1 cellular context compared by ENCODE assay signal in the genomic region with DNA sequence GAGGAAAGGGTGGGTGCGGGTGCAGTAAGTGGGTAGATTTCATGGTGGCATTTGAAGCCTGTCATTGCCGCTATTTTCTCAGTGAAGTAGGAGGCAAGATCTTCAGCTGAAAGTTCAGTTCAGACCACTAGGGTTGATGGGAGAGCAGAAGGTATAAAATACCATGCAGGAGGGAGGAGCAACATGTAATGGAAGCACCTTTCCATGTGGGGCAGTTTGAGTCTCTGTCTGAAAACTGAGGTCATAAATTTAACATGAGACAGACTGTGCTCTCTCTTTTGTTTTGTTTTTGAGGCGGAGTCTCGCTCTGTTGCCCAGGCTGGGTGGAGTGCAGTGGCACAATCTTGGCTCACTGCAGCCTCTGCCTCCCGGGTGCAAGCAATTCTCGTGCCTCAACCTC.
TF ChIP-seq lines count a peak whose summit lies in the region.

No MANE protein-coding gene starts in this region.

TF ChIP-seq in H1, 55 proteins besides CTCF, POLR2A, EP300 and RAD21 (continued from another document):
- TF ChIP-seq, protein P1, sequence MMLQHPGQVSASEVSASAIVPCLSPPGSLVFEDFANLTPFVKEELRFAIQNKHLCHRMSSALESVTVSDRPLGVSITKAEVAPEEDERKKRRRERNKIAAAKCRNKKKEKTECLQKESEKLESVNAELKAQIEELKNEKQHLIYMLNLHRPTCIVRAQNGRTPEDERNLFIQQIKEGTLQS (IDR thresholded peaks at IDR 0.05; ENCODE audit: insufficient read depth, low read depth, low read length), result no peak
- TF ChIP-seq CREB1 (IDR thresholded peaks at IDR 0.05) (no peak), RXRA (IDR thresholded peaks at IDR 0.05; ENCODE audit: insufficient read depth, low read depth, low read length) (no peak), SP1 (IDR thresholded peaks at IDR 0.05; ENCODE audit: low read depth, low read length) (no peak), YY1 (IDR thresholded peaks at IDR 0.05; ENCODE audit: low read depth, low read length) (no peak)
TF ChIP-seq in H1: peak in this region for 0.
